11 cellular contexts compared by ENCODE assay signal in the genomic region with DNA sequence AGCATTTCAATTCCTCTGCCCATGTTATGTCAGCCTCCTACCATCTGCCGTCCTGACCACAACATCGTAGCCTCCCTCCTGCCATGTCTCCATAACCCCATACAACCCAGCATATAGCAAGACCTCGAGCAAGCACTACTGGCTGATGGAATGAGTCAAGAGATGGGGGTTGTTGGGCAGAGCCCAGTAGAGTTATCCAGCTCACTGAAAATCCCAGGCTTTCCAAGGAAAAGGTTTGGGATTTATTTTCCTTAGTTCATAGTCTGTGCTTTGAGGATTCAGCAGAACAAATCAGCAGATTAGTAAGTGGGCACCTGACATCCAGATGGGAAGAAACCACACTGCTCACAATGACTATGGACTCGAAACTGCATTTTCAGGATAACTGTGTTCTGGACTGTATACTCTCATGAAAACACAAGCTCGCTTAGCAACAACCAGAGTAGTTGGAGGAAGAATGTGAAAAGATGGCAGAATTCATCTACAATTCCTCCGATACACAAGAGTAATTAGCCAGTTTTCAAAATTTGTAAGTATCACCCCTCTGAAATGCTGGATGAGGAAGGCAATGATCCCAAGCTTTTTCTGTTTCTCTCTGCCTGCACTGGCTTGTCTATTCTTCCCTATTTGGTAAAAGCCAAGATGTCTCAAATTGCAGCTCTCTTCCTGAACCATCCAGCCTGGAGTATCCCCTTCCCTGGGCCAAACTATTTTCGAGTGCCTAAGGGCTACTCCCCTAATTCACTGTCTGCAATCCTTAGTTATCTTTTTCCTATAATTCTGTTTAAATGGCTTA.
A peak's percentile ranks its signal among the peaks of the same experiment; 100 is the strongest.
DNase-seq lines count a peak whose midpoint lies in the region; ATAC-seq and TF ChIP-seq lines count a peak whose summit lies in the region.
"Had no signal": no experiment of that assay in that cellular context is flagged by ENCODE, and none has a peak within 500 bp of the region (broad histone marks: within the 10 kb centered on the region; RNA-seq: fewer than 3 reads in every experiment).

No MANE protein-coding gene starts in this region.

- peak overlapping the region; percentile 8; the same call in 1 of the 2 replicates for H3K4me3 ChIP-seq in BJ (ENCODE audit: low read depth, low read length)
- no peak overlapping the region for H3K4me3 ChIP-seq in thyroid gland (replicated peaks in 1 of 3)

- intact Hi-C loops in activated T-helper 2 cell treated with anti-CD3 and anti-CD28 coated beads, Interferon-gamma antibody, Interleukin-2, Interleukin-4, amounts not matched to agents 10 μg/mL and 5 μg/mL and 100 μg/mL, durations not matched to agents 14 hours and 24 hours and 36 hours (cut with micrococcal nuclease), result loop anchor here (1.0 kb wide), 1 partner anchor 19 kb away; no protein-coding TSS in a partner anchor
- intact Hi-C loops in natural killer cell (cut with micrococcal nuclease) (no loop called here), thyroid gland (cut with DNase I) (no loop called here)

- no peaks in the 10 kb centered on the region for H3K9me3 ChIP-seq in thyroid gland

- no peak for DNase-seq in BJ (ENCODE audit: low read depth)
- DNase-seq in activated T-helper 2 cell treated with anti-CD3 and anti-CD28 coated beads, Interferon-gamma antibody, Interleukin-2, Interleukin-4, amounts not matched to agents 10 μg/mL and 5 μg/mL and 100 μg/mL, durations not matched to agents 14 hours and 24 hours and 36 hours (ENCODE audit: low spot score), result no peak
- no peak for DNase-seq in natural killer cell
- no peak for DNase-seq in NCI-H1092 treated with DMSO at 0.1 percent for 48 hours (lab: John Stamatoyannopoulos, UW)
- no peak for DNase-seq in thyroid gland
- no peak for DNase-seq in NOMO-1 treated with dmso at 0.1 percent for 144 hours (lab: John Stamatoyannopoulos, UW; ENCODE audit: unreplicated experiment)
- DNase-seq in SKM-1 treated with dmso at 0.1 percent for 144 hours (lab: John Stamatoyannopoulos, UW; ENCODE audit: unreplicated experiment), result no peak
- DNase-seq: effector CD4-positive, alpha-beta T cell; NCI-H446 treated with DMSO at 0.1 percent for 48 hours; SW 1271 had no signal

- H3K27me3 ChIP-seq in BJ (ENCODE audit: control insufficient read depth, insufficient read depth, low read length) (no peaks in the 10 kb centered on the region), thyroid gland (no peaks in the 10 kb centered on the region)

- POLR2A ChIA-PET in BJ (lab: Charles Lee), result no interaction called here

- peaks cover 8% of the 10 kb centered on the region for H3K36me3 Mint-ChIP-seq in activated T-helper 2 cell treated with anti-CD3 and anti-CD28 coated beads, Interferon-gamma antibody, Interleukin-2, Interleukin-4, amounts not matched to agents 10 μg/mL and 5 μg/mL and 100 μg/mL, durations not matched to agents 14 hours and 24 hours and 36 hours (ENCODE audit: low read depth)
- no peaks in the 10 kb centered on the region for H3K36me3 Mint-ChIP-seq in natural killer cell

- H3K36me3 ChIP-seq in BJ (ENCODE audit: control insufficient read depth, insufficient read depth, low read length) (no peaks in the 10 kb centered on the region), thyroid gland (no peaks in the 10 kb centered on the region)

- H3K4me3 Mint-ChIP-seq in activated T-helper 2 cell treated with anti-CD3 and anti-CD28 coated beads, Interferon-gamma antibody, Interleukin-2, Interleukin-4, amounts not matched to agents 10 μg/mL and 5 μg/mL and 100 μg/mL, durations not matched to agents 14 hours and 24 hours and 36 hours (ENCODE audit: low read depth), result peak overlapping the region; percentile 51
- peak overlapping the region; percentile 32 for H3K4me3 Mint-ChIP-seq in natural killer cell

- CTCF ChIA-PET in BJ (lab: Yijun Ruan, JAX), result no interaction called here

- ATAC-seq in GM18867 (IDR thresholded peaks at IDR 0.05; ENCODE audit: unreplicated experiment) (peak; percentile 22), natural killer cell (no peak)

- WGBS in thyroid gland, 2 donors, result 73 to 83% methylated on average over 6 to 7 of the region's 7 CpGs

- peaks cover 29% of the 10 kb centered on the region for H3K4me1 Mint-ChIP-seq in activated T-helper 2 cell treated with anti-CD3 and anti-CD28 coated beads, Interferon-gamma antibody, Interleukin-2, Interleukin-4, amounts not matched to agents 10 μg/mL and 5 μg/mL and 100 μg/mL, durations not matched to agents 14 hours and 24 hours and 36 hours (ENCODE audit: low read depth)
- peaks cover 0 to 14% of the 10 kb centered on the region in 2 donors for H3K4me1 Mint-ChIP-seq in natural killer cell

- no peaks in the 10 kb centered on the region for H3K27me3 Mint-ChIP-seq in activated T-helper 2 cell treated with anti-CD3 and anti-CD28 coated beads, Interferon-gamma antibody, Interleukin-2, Interleukin-4, amounts not matched to agents 10 μg/mL and 5 μg/mL and 100 μg/mL, durations not matched to agents 14 hours and 24 hours and 36 hours (ENCODE audit: low read depth)
- peaks cover 0 to 2% of the 10 kb centered on the region in 2 donors for H3K27me3 Mint-ChIP-seq in natural killer cell (ENCODE audit: low read depth in 2 of 2)

- no peaks in the 10 kb centered on the region for H3K4me1 ChIP-seq in thyroid gland

- H3K27ac ChIP-seq in thyroid gland, result no peak overlapping the region

- peaks cover 3% of the 10 kb centered on the region for H3K9me3 Mint-ChIP-seq in activated T-helper 2 cell treated with anti-CD3 and anti-CD28 coated beads, Interferon-gamma antibody, Interleukin-2, Interleukin-4, amounts not matched to agents 10 μg/mL and 5 μg/mL and 100 μg/mL, durations not matched to agents 14 hours and 24 hours and 36 hours
- no peaks in the 10 kb centered on the region for H3K9me3 Mint-ChIP-seq in natural killer cell

- peak overlapping the region; percentile 88 for H3K27ac Mint-ChIP-seq in activated T-helper 2 cell treated with anti-CD3 and anti-CD28 coated beads, Interferon-gamma antibody, Interleukin-2, Interleukin-4, amounts not matched to agents 10 μg/mL and 5 μg/mL and 100 μg/mL, durations not matched to agents 14 hours and 24 hours and 36 hours
- H3K27ac Mint-ChIP-seq in natural killer cell, result peak overlapping the region in 1 of 2 donors; percentile 57

- no peak for TF ChIP-seq POLR2A in thyroid gland (IDR thresholded peaks at IDR 0.05)

- TF ChIP-seq CTCF in BJ (IDR thresholded peaks at IDR 0.05; ENCODE audit: insufficient read depth, low read depth, low read length) (no peak), natural killer cell (IDR thresholded peaks at IDR 0.05) (no peak), thyroid gland (IDR thresholded peaks at IDR 0.05) (no peak)
